ENCODE assay signal across 2 cellular contexts in genomic region chr1:10966233-10966632, GRCh38.
A peak's percentile ranks its signal among the peaks of the same experiment; 100 is the strongest.
TF ChIP-seq lines count a peak whose summit lies in the region.

No MANE protein-coding gene starts in this region.

TF ChIP-seq in HepG2, 621 proteins besides CTCF, POLR2A, EP300 and RAD21:
- TF ChIP-seq ZNF589 (CRISPR knock-in tag; conservative IDR thresholded peaks at IDR 0.05) = no peak

TF ChIP-seq in GM12878, 131 proteins besides CTCF, POLR2A, EP300 and RAD21:
- TF ChIP-seq HCFC1 (IDR thresholded peaks at IDR 0.05; ENCODE audit: low read length) (no peak), EED (IDR thresholded peaks at IDR 0.05; ENCODE audit: low read depth) (peak; percentile 63; the same call in 1 of the 2 replicates), TBL1XR1 (IDR thresholded peaks at IDR 0.05; ENCODE audit: low read depth, low read length) (no peak), SPI1 (IDR thresholded peaks at IDR 0.05; ENCODE audit: borderline replicate concordance, insufficient read depth, low read depth, low read length) (peak; percentile 40; the same call in 1 of the 2 replicates), RFX5 (IDR thresholded peaks at IDR 0.05; ENCODE audit: low read depth, low read length) (no peak), SMC3 (IDR thresholded peaks at IDR 0.05; ENCODE audit: borderline replicate concordance, low read length) (no peak)
- TF ChIP-seq, protein P1, sequence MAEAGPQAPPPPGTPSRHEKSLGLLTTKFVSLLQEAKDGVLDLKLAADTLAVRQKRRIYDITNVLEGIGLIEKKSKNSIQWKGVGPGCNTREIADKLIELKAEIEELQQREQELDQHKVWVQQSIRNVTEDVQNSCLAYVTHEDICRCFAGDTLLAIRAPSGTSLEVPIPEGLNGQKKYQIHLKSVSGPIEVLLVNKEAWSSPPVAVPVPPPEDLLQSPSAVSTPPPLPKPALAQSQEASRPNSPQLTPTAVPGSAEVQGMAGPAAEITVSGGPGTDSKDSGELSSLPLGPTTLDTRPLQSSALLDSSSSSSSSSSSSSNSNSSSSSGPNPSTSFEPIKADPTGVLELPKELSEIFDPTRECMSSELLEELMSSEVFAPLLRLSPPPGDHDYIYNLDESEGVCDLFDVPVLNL (IDR thresholded peaks at IDR 0.05; ENCODE audit: low read depth, low read length) = no peak
